Comparison of ENCODE assay signal across 9 cellular contexts in the genomic region with DNA sequence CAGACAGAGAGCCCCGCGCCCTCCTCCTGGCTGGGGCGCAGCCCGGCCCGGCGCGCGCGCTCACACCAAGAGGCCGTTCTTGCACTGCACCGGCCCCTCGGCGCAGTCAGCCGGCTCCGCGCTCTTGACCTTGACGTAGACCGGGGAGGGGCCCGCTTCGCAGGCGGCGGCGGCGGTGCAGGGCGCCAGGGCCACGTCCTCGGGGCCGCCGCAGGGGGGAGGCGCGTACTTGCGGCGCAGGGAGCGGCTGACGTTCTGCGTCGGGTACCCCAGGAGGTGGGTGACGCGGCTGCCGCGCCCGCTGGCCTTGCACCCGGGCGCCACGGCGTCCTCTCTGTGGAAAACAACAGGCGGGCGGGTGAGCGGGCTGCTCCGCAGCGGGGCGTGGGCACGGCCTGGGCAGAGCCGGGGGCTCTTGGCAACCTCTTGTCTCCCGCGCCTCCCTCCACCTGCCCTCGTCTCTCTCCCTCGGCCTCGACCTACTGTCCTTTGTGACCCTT. TPM values are rescaled to one million over a fixed set of nuclear protein-coding genes. Genes with fewer than 3 reads are reported as not detected.
DNase-seq lines count a peak whose midpoint lies in the region; ATAC-seq and TF ChIP-seq lines count a peak whose summit lies in the region.
"Had no signal": no experiment of that assay in that cellular context is flagged by ENCODE, and none has a peak within 500 bp of the region (broad histone marks: within the 10 kb centered on the region; RNA-seq: fewer than 3 reads in every experiment).

No MANE protein-coding gene starts in this region.

- H3K9me3 ChIP-seq in parathyroid adenoma (ENCODE audit: control insufficient read depth, low read length) (no peaks in the 10 kb centered on the region), thymus (ENCODE audit: control insufficient read depth) (no peaks in the 10 kb centered on the region)

- intact Hi-C loops in cardiac septum (cut with DNase I) = loop anchor here (1.0 to 2.0 kb wide), 2 partner anchors 69 to 74 kb away; partner anchors contain the start of gene DUSP23

- H3K9ac ChIP-seq in parathyroid adenoma = peak overlapping the region; percentile 37

- no peaks in the 10 kb centered on the region for H3K9me3 Mint-ChIP-seq in T-cell

- H3K4me2 ChIP-seq in parathyroid adenoma (ENCODE audit: low read length) = peak overlapping the region; percentile 85

- H2AFZ ChIP-seq in parathyroid adenoma = peak overlapping the region; percentile 85

- POLR2A ChIA-PET in T-cell (lab: Charles Lee) = interaction anchor here (0.6 kb wide), 2 partner anchors 60 to 69 kb away, joined by 3 read pairs; no protein-coding TSS in a partner anchor

- H3K36me3 ChIP-seq in parathyroid adenoma (ENCODE audit: control insufficient read depth, insufficient read depth, low read length) = no peaks in the 10 kb centered on the region
- no peaks in the 10 kb centered on the region for H3K36me3 ChIP-seq in thymus (ENCODE audit: control insufficient read depth, insufficient read depth)

- H3K27ac ChIP-seq in adipose tissue (ENCODE audit: low read depth, low read length) (peak overlapping the region; percentile 12), parathyroid adenoma (peak overlapping the region; percentile 93), thymus (ENCODE audit: low read depth) (peak overlapping the region; percentile 71)

- H3K79me2 ChIP-seq in parathyroid adenoma = no peaks in the 10 kb centered on the region

- no peaks in the 10 kb centered on the region for H3K27me3 Mint-ChIP-seq in T-cell

- H3K4me1 ChIP-seq in parathyroid adenoma (peaks cover 2% of the 10 kb centered on the region), thymus (ENCODE audit: control insufficient read depth, insufficient read depth, low read length) (peaks cover 2% of the 10 kb centered on the region)

- WGBS in adipose tissue, 3 donors = 0 to 1% (median 0%) methylated on average over 31 to 59 of the region's 59 CpGs
- under 1% methylated on average over 59 of the region's 59 CpGs for WGBS in thymus

- peak overlapping the region; percentile 71 to 95 for H3K27ac Mint-ChIP-seq in T-cell

- peak; percentile 73 for ATAC-seq in GM21515 (IDR thresholded peaks at IDR 0.05; ENCODE audit: unreplicated experiment)
- peak; percentile 92 to 97 (median 96) for ATAC-seq in T-cell (replicated peaks in 1 of 4)

- in situ Hi-C loops in KBM-7 (cut with MboI; ENCODE audit: low pct_unique_long_range_greater_than_20kb, low sequenced_read_pairs) = no loop called here

- H3K27me3 ChIP-seq in parathyroid adenoma (ENCODE audit: control insufficient read depth, insufficient read depth, low read length) = no peaks in the 10 kb centered on the region
- H3K27me3 ChIP-seq in thymus (ENCODE audit: control insufficient read depth, insufficient read depth) = no peaks in the 10 kb centered on the region

- CTCF ChIA-PET in T-cell (lab: Charles Lee) = interaction anchor here in 1 of 2 donors (0.7 kb wide), 1 partner anchor 55 kb away, joined by 3 read pairs; no protein-coding TSS in a partner anchor

- H3K4me3 ChIP-seq in parathyroid adenoma (ENCODE audit: low read depth, low read length) = peak overlapping the region; percentile 63
- H3K4me3 ChIP-seq in thymus (ENCODE audit: low read length) = peak overlapping the region; percentile 65

- DNase-seq in COR-L47 (lab: John Stamatoyannopoulos, UW) = peak; percentile 83
- peak; percentile 36 for DNase-seq in KBM-7
- peak; percentile 42 to 84 (median 63) for DNase-seq in T-cell
- DNase-seq in cardiac septum (ENCODE audit: low spot score) = peak; percentile 92

- peaks cover 17 to 39% (median 25%) of the 10 kb centered on the region in 3 donors for H3K4me1 Mint-ChIP-seq in T-cell

- no peaks in the 10 kb centered on the region for H3K36me3 Mint-ChIP-seq in T-cell

- peak overlapping the region; percentile 83 to 89 (median 83) for H3K4me3 Mint-ChIP-seq in T-cell

- peak; percentile 17 for TF ChIP-seq CTCF in parathyroid adenoma (IDR thresholded peaks at IDR 0.05)

RNA-seq across cellular contexts. Expression of gene VSIG8, which starts 7.7 kb away (rescaled TPM):
- total RNA-seq in T-cell (not detected), cardiac septum (not detected)
- polyA plus RNA-seq in adipose tissue (under 1 TPM in 2 of 3 donors, not detected in 1; 0.03 to 0.22 TPM), thymus (2.6 TPM)
- total RNA-seq: dermis microvascular lymphatic vessel endothelial cell had no signal

RNA-seq across cellular contexts. Expression of gene SLAMF8, which starts 28.1 kb away (rescaled TPM):
- total RNA-seq in T-cell (1 to 10 TPM in 1 of 5 donors, under 1 TPM in 3, not detected in 1; 0.41 to 1.0 (median 0.69) TPM), cardiac septum (1.5 TPM)
- polyA plus RNA-seq in adipose tissue (1 to 10 TPM; 1.0 to 3.1 (median 2.7) TPM), thymus (13.3 TPM)
- total RNA-seq: dermis microvascular lymphatic vessel endothelial cell had no signal

RNA-seq across cellular contexts. Expression of gene CFAP45, which starts 45.2 kb away (rescaled TPM):
- 1 to 10 TPM; 1.2 to 4.7 (median 1.5) TPM for total RNA-seq in T-cell
- 1 to 10 TPM in 1 of 3 donors, under 1 TPM in 1, not detected in 1; 0.33 to 1.1 TPM for polyA plus RNA-seq in adipose tissue
- 0.32 TPM for total RNA-seq in cardiac septum
- polyA plus RNA-seq in thymus = 1.3 TPM

RNA-seq across cellular contexts. Expression of gene FCRL6, which starts 52.6 kb away (rescaled TPM):
- total RNA-seq in T-cell = 10 to 100 TPM in 2 of 5 donors, 1 to 10 TPM in 3; 1.2 to 43.3 (median 5.8) TPM
- 1 to 10 TPM in 1 of 3 donors, under 1 TPM in 2; 0.08 to 1.1 (median 0.19) TPM for polyA plus RNA-seq in adipose tissue
- 0.16 TPM for total RNA-seq in cardiac septum
- 0.57 TPM for polyA plus RNA-seq in thymus
- total RNA-seq: dermis microvascular lymphatic vessel endothelial cell had no signal

Comparison
In these comparisons a context has a peak if more than half of its experiments do, and no peak if none do; other contexts are left out.
1. Peak in every context shown above with its lines: DNase-seq, ATAC-seq, H3K4me3 ChIP-seq and H3K27ac ChIP-seq.
2. DNase-seq: peak in every context shown above with its lines; median percentile 92 in cardiac septum; 83 in COR-L47; 63 in T-cell; 36 in KBM-7.
3. H3K27ac ChIP-seq: peak in every context shown above with its lines; median percentile 93 in parathyroid adenoma; 71 in thymus; 12 in adipose tissue.